ENCODE assay signal across 30 cellular contexts in genomic region chr16:15836074-15836473, GRCh38. TPM values are rescaled to one million over a fixed set of nuclear protein-coding genes. Genes with fewer than 3 reads are reported as not detected.
"Had no signal": no experiment of that assay in that cellular context is flagged by ENCODE, and none has a peak within 500 bp of the region (broad histone marks: within the 10 kb centered on the region; RNA-seq: fewer than 3 reads in every experiment).

No MANE protein-coding gene starts in this region.

- H3K4me3 Mint-ChIP-seq: activated CD4-positive, alpha-beta memory T cell treated with anti-CD3 and anti-CD28 coated beads, Interleukin-2, amount 10 ng/mL, durations not matched to agents 7 days and 5 days; activated CD4-positive, alpha-beta T cell treated with anti-CD3 and anti-CD28 coated beads, Interleukin-2, amount 10 ng/mL, durations not matched to agents 7 days and 5 days; activated T-cell treated with anti-CD3 and anti-CD28 coated beads, Interleukin-2, amount 50 U/mL, for 24 hours; mesothelial cell of epicardium; naive thymus-derived CD4-positive, alpha-beta T cell; T-helper 1 cell treated with Interleukin-12 subunit alpha and Interleukin-12 subunit beta and Interleukin-4 antibody, amounts not matched to agents 30 μg/mL and 1 μg/mL, for 36 hours; WTC11 had no signal

- H3K4me3 ChIP-seq: colonic mucosa, dorsolateral prefrontal cortex, ovary, prostate gland, smooth muscle cell, testis, upper lobe of right lung had no signal

- H3K9ac ChIP-seq: SK-N-SH had no signal

- DNase-seq: activated CD4-positive, alpha-beta memory T cell treated with anti-CD3 and anti-CD28 coated beads, Interleukin-2, amount 10 ng/mL, durations not matched to agents 7 days and 5 days; activated CD4-positive, alpha-beta T cell treated with anti-CD3 and anti-CD28 coated beads for 1 hour; activated CD4-positive, alpha-beta T cell treated with anti-CD3 and anti-CD28 coated beads, Interleukin-2, amount 10 ng/mL, durations not matched to agents 7 days and 5 days; activated CD8-positive, alpha-beta memory T cell treated with anti-CD3 and anti-CD28 coated beads, Interleukin-2, amount 50 U/mL, for 48 hours; activated gamma-delta T cell; activated naive CD4-positive, alpha-beta T cell treated with anti-CD3 and anti-CD28 coated beads, Interleukin-2, amount 50 U/mL, for 16 hours; activated T-cell treated with anti-CD3 and anti-CD28 coated beads, Interleukin-2, amount 50 U/mL, for 24 hours; amniotic stem cell; colonic mucosa; dorsolateral prefrontal cortex; effector memory CD4-positive, alpha-beta T cell; head of caudate nucleus; hippocampal formation; left cardiac atrium; mammary epithelial cell; naive thymus-derived CD4-positive, alpha-beta T cell; ovary; SK-N-SH; stimulated activated CD4-positive, alpha-beta T cell treated with anti-CD3 and anti-CD28 coated beads, Interleukin-2, amount 100 ng/mL, for 24 hours; stimulated activated naive CD4-positive, alpha-beta T cell; SW 1271; T1000; testis; upper lobe of right lung had no signal

- H3K36me3 Mint-ChIP-seq: mesothelial cell of epicardium; naive thymus-derived CD4-positive, alpha-beta T cell; WTC11 had no signal

- H3K27ac Mint-ChIP-seq: activated CD4-positive, alpha-beta memory T cell treated with anti-CD3 and anti-CD28 coated beads, Interleukin-2, amount 10 ng/mL, durations not matched to agents 7 days and 5 days; activated CD4-positive, alpha-beta T cell treated with anti-CD3 and anti-CD28 coated beads, Interleukin-2, amount 10 ng/mL, durations not matched to agents 7 days and 5 days; activated T-cell treated with anti-CD3 and anti-CD28 coated beads, Interleukin-2, amount 50 U/mL, for 24 hours; mesothelial cell of epicardium; naive thymus-derived CD4-positive, alpha-beta T cell; T-helper 1 cell treated with Interleukin-12 subunit alpha and Interleukin-12 subunit beta and Interleukin-4 antibody, amounts not matched to agents 30 μg/mL and 1 μg/mL, for 36 hours; WTC11 had no signal

- H3K27ac ChIP-seq: colonic mucosa, dorsolateral prefrontal cortex, ovary, prostate gland, upper lobe of right lung had no signal

- H3K27me3 Mint-ChIP-seq: activated CD4-positive, alpha-beta T cell treated with anti-CD3 and anti-CD28 coated beads, Interleukin-2, amount 10 ng/mL, durations not matched to agents 7 days and 5 days; activated T-cell treated with anti-CD3 and anti-CD28 coated beads, Interleukin-2, amount 50 U/mL, for 24 hours had no signal

- H3K36me3 ChIP-seq: colonic mucosa, ovary, prostate gland, upper lobe of right lung had no signal

- H3K9me3 Mint-ChIP-seq: activated CD4-positive, alpha-beta memory T cell treated with anti-CD3 and anti-CD28 coated beads, Interleukin-2, amount 10 ng/mL, durations not matched to agents 7 days and 5 days; activated CD4-positive, alpha-beta T cell treated with anti-CD3 and anti-CD28 coated beads, Interleukin-2, amount 10 ng/mL, durations not matched to agents 7 days and 5 days; activated T-cell treated with anti-CD3 and anti-CD28 coated beads, Interleukin-2, amount 50 U/mL, for 24 hours; mesothelial cell of epicardium; naive thymus-derived CD4-positive, alpha-beta T cell; T-helper 1 cell treated with Interleukin-12 subunit alpha and Interleukin-12 subunit beta and Interleukin-4 antibody, amounts not matched to agents 30 μg/mL and 1 μg/mL, for 36 hours; WTC11 had no signal

- H3K4me1 Mint-ChIP-seq: mesothelial cell of epicardium, WTC11 had no signal

- H3K27me3 ChIP-seq: colonic mucosa, ovary, testis, upper lobe of right lung had no signal

- H3K4me1 ChIP-seq: colonic mucosa, prostate gland had no signal

- H3K9me3 ChIP-seq: colonic mucosa, ovary, prostate gland, SK-N-SH, testis, upper lobe of right lung had no signal

- ATAC-seq: naive thymus-derived CD4-positive, alpha-beta T cell; upper lobe of right lung; WTC11 had no signal

RNA-seq across cellular contexts. Expression of gene MYH11, which starts 20.8 kb away (rescaled TPM):
- total RNA-seq: epithelial cell of proximal tubule, smooth muscle cell had no signal
